Comparison of ENCODE assay signal across 9 cellular contexts in genomic region chr12:96035283-96036236, GRCh38. TPM values are rescaled to one million over a fixed set of nuclear protein-coding genes. Genes with fewer than 3 reads are reported as not detected.
DNase-seq lines count a peak whose midpoint lies in the region; ATAC-seq and TF ChIP-seq lines count a peak whose summit lies in the region.
"Had no signal": no experiment of that assay in that cellular context is flagged by ENCODE, and none has a peak within 500 bp of the region (broad histone marks: within the 10 kb centered on the region; RNA-seq: fewer than 3 reads in every experiment).

LTA4H (minus strand) TSS chr12:96035587; CDS start chr12:96035519, 68 bp downstream.

- H3K27ac ChIP-seq in caudate nucleus (ENCODE audit: low read depth, low read length) (peak within 1 kb of the TSS; percentile 87), spleen (peak within 1 kb of the TSS; percentile 83 to 94 (median 90))

- POLR2A ChIA-PET in WTC11 (lab: Charles Lee) = interaction anchor here (0.9 to 1.6 kb wide), 4 partner anchors 37 to 236 kb away, joined by 3 to 4 read pairs (median 3); no protein-coding TSS in a partner anchor

- CTCF ChIA-PET in WTC11 (lab: Charles Lee) = interaction anchor here (1.1 to 1.7 kb wide), 5 partner anchors 23 to 481 kb away, joined by 4 to 11 read pairs (median 5); no protein-coding TSS in a partner anchor

- no peaks in the 10 kb centered on the region for H3K27me3 Mint-ChIP-seq in WTC11 (ENCODE audit: low read depth)

- H3K9me3 Mint-ChIP-seq in WTC11 = no peaks in the 10 kb centered on the region
- H3K9me3 Mint-ChIP-seq: T-helper 1 cell treated with Interleukin-12 subunit alpha and Interleukin-12 subunit beta and Interleukin-4 antibody, amounts not matched to agents 30 μg/mL and 1 μg/mL, for 36 hours had no signal

- no peak for TF ChIP-seq CTCF in AG09309 (IDR thresholded peaks at IDR 0.05; ENCODE audit: control insufficient read depth, insufficient read depth, low read depth, low read length, missing control alignments)
- TF ChIP-seq CTCF in WTC11 (IDR thresholded peaks at IDR 0.05) = no peak
- TF ChIP-seq CTCF in spleen (IDR thresholded peaks at IDR 0.05 in 8 of 11, conservative IDR thresholded peaks at IDR 0.05 in 3 of 11) = no peak

- H3K36me3 ChIP-seq in spleen = no peaks in the 10 kb centered on the region

- H3K9me3 ChIP-seq in spleen = peaks cover 0 to 6% (median 0%) of the 10 kb centered on the region in 8 donors

- H3K4me3 Mint-ChIP-seq in WTC11 = no peak within 1 kb of the TSS
- H3K4me3 Mint-ChIP-seq: T-helper 1 cell treated with Interleukin-12 subunit alpha and Interleukin-12 subunit beta and Interleukin-4 antibody, amounts not matched to agents 30 μg/mL and 1 μg/mL, for 36 hours had no signal

- H3K4me1 ChIP-seq in spleen = peaks cover 20 to 62% (median 43%) of the 10 kb centered on the region in 6 donors

- H3K27ac Mint-ChIP-seq in WTC11 = no peak within 1 kb of the TSS
- H3K27ac Mint-ChIP-seq: T-helper 1 cell treated with Interleukin-12 subunit alpha and Interleukin-12 subunit beta and Interleukin-4 antibody, amounts not matched to agents 30 μg/mL and 1 μg/mL, for 36 hours had no signal

- H3K4me3 ChIP-seq in AG09309 (ENCODE audit: control insufficient read depth, low read depth, low read length) (peak within 1 kb of the TSS; percentile 67), spleen (peak within 1 kb of the TSS; percentile 72 to 99 (median 92))

- intact Hi-C loops in spleen (cut with DNase I; ENCODE audit: low total_unique reads) = no loop called here

- ATAC-seq in GM19023 (IDR thresholded peaks at IDR 0.05; ENCODE audit: unreplicated experiment) (peak; percentile 93), HG03196 (IDR thresholded peaks at IDR 0.05; ENCODE audit: unreplicated experiment) (peak; percentile 95), WTC11 (peak; percentile 93)

- TF ChIP-seq POLR2A in spleen (IDR thresholded peaks at IDR 0.05) = peak in 2 of 3 donors; percentile 89 to 91

- H3K36me3 Mint-ChIP-seq in WTC11 = no peaks in the 10 kb centered on the region

- peak; percentile 91 for DNase-seq in AG09309 (ENCODE audit: low read depth)
- peak; percentile 92 for DNase-seq in NCI-H226
- DNase-seq in WTC11 (ENCODE audit: low spot score) = peak; percentile 97
- peak; percentile 36 to 98 (median 95) for DNase-seq in caudate nucleus (lab: John Stamatoyannopoulos, UW)
- peak; percentile 98 for DNase-seq in inferior parietal cortex (ENCODE audit: extremely low spot score)
- DNase-seq in spleen = peak; percentile 98

- H3K4me1 Mint-ChIP-seq in WTC11 = peaks cover 6% of the 10 kb centered on the region

- WGBS in spleen, 5 donors = 0 to 1% (median 0%) methylated on average over 54 to 55 of the region's 55 CpGs

- H3K27me3 ChIP-seq in spleen (replicated peaks in 1 of 7) = no peaks in the 10 kb centered on the region

TF ChIP-seq in WTC11, 78 proteins besides CTCF, POLR2A, EP300 and RAD21 (continues in another document):
- TF ChIP-seq SMAD4 (CRISPR knock-in tag; IDR thresholded peaks at IDR 0.05) (no peak), JUN (CRISPR knock-in tag; IDR thresholded peaks at IDR 0.05) (no peak), NFATC4 (CRISPR knock-in tag; IDR thresholded peaks at IDR 0.05) (no peak), SOX15 (CRISPR knock-in tag; IDR thresholded peaks at IDR 0.05) (no peak), ESRRA (CRISPR knock-in tag; IDR thresholded peaks at IDR 0.05; ENCODE audit: borderline replicate concordance) (no peak), ELF4 (CRISPR knock-in tag; IDR thresholded peaks at IDR 0.05; ENCODE audit: low read depth) (no peak), SP1 (CRISPR knock-in tag; conservative IDR thresholded peaks at IDR 0.05) (peak; percentile 46; the same call in 1 of the 2 replicates), ATF6 (CRISPR knock-in tag; IDR thresholded peaks at IDR 0.05) (no peak), ZNF263 (CRISPR knock-in tag; IDR thresholded peaks at IDR 0.05; ENCODE audit: low read depth) (peak; percentile 93), ZNF232 (CRISPR knock-in tag; IDR thresholded peaks at IDR 0.05) (peak; percentile 34; the same call in 1 of the 2 replicates), FOXP1 (CRISPR knock-in tag; IDR thresholded peaks at IDR 0.05; ENCODE audit: borderline replicate concordance) (peak; percentile 27; the same call in 1 of the 2 replicates), CREB1 (CRISPR knock-in tag; IDR thresholded peaks at IDR 0.05) (no peak), NFE2L1 (CRISPR knock-in tag; IDR thresholded peaks at IDR 0.05) (peak; percentile 55), KAT7 (CRISPR knock-in tag; IDR thresholded peaks at IDR 0.05; ENCODE audit: borderline replicate concordance) (no peak), FOXP4 (CRISPR knock-in tag; IDR thresholded peaks at IDR 0.05) (peak; percentile 36; the same call in 1 of the 2 replicates), ZNF396 (CRISPR knock-in tag; IDR thresholded peaks at IDR 0.05; ENCODE audit: borderline replicate concordance) (no peak), ARID4B (CRISPR knock-in tag; IDR thresholded peaks at IDR 0.05; ENCODE audit: borderline replicate concordance) (peak; percentile 83; the same call in 1 of the 2 replicates), MAX (CRISPR knock-in tag; IDR thresholded peaks at IDR 0.05) (peak; percentile 66), JAZF1 (CRISPR knock-in tag; IDR thresholded peaks at IDR 0.05) (no peak), MYBL2 (CRISPR knock-in tag; IDR thresholded peaks at IDR 0.05) (no peak; the same call in 1 of the 2 replicates), CREM (CRISPR knock-in tag; IDR thresholded peaks at IDR 0.05) (no peak), GTF2I (CRISPR knock-in tag; conservative IDR thresholded peaks at IDR 0.05) (no peak)

RNA-seq across cellular contexts. Expression of gene LTA4H, which starts in this region (rescaled TPM):
- total RNA-seq in WTC11 (2021) (134 to 172 TPM (median 162 TPM) in 3 replicates), spleen (100 to 1,000 TPM in 4 of 7 donors, 10 to 100 TPM in 3; 79.0 to 183 (median 103) TPM)
- 10 to 100 TPM; 58.0 to 75.3 (median 62.9) TPM for polyA plus RNA-seq in spleen

Comparison
In these comparisons a context has a peak if more than half of its experiments do, and no peak if none do; other contexts are left out.
1. Peak in every context shown above with its lines: DNase-seq, ATAC-seq, H3K4me3 ChIP-seq and H3K27ac ChIP-seq.